Comparison of ENCODE assay signal across 25 cellular contexts in genomic region chr12:33771889-33772288, GRCh38.
DNase-seq lines count a peak whose midpoint lies in the region; ATAC-seq and TF ChIP-seq lines count a peak whose summit lies in the region.
"Had no signal": no experiment of that assay in that cellular context is flagged by ENCODE, and none has a peak within 500 bp of the region (broad histone marks: within the 10 kb centered on the region; RNA-seq: fewer than 3 reads in every experiment).

No MANE protein-coding gene starts in this region.

- dilution Hi-C loops in mammary epithelial cell (cut with HindIII; ENCODE audit: low sequenced_read_pairs) = no loop called here

- no peaks in the 10 kb centered on the region for H4K20me1 ChIP-seq in mammary epithelial cell (ENCODE audit: insufficient read depth, low read length)
- H4K20me1 ChIP-seq: BLaER1 treated with 17β-estradiol and CSF1 and Interleukin-3, amounts not matched to agents 10 nM and 100 nM had no signal

- BruUV-seq in mammary epithelial cell (replicated peaks; lab: Mats Ljungman, UMichigan) (no TSS peak), MCF 10A (replicated peaks; lab: Mats Ljungman, UMichigan) (no TSS peak)

- no peaks in the 10 kb centered on the region for H3K9me3 ChIP-seq in mammary epithelial cell (replicated peaks; ENCODE audit: insufficient read depth, low read length)
- H3K9me3 ChIP-seq: A549; BE2C; BLaER1 treated with 17β-estradiol and CSF1 and Interleukin-3, amounts not matched to agents 10 nM and 100 nM; HAP-1 had no signal

- no peak overlapping the region for H3K27ac Mint-ChIP-seq in MCF 10A (ENCODE audit: low read depth, unreplicated experiment)
- no peak overlapping the region for H3K27ac Mint-ChIP-seq in activated CD4-positive, alpha-beta T cell treated with anti-CD3 and anti-CD28 coated beads for 36 hours
- H3K27ac Mint-ChIP-seq: CD14-positive monocyte; CD4-positive, alpha-beta T cell; CD8-positive, alpha-beta memory T cell; GM23338; HFFc6 had no signal

- CTCF ChIA-PET in mammary epithelial cell (lab: Charles Lee; ENCODE audit: low non-redundant PET) (no interaction called here), MCF 10A (lab: Yijun Ruan, JAX) (no interaction called here)
- CTCF ChIA-PET in activated CD4-positive, alpha-beta T cell treated with anti-CD3 and anti-CD28 coated beads for 36 hours (lab: Charles Lee) = no interaction called here

- intact Hi-C loops in mammary epithelial cell (cut with micrococcal nuclease) = no loop called here
- intact Hi-C loops in MCF 10A (cut with micrococcal nuclease) = no loop called here
- intact Hi-C loops in activated CD4-positive, alpha-beta T cell treated with anti-CD3 and anti-CD28 coated beads for 36 hours (cut with DNase I, micrococcal nuclease) = no loop called here

- no peaks in the 10 kb centered on the region for H3K27me3 ChIP-seq in mammary epithelial cell (ENCODE audit: insufficient read depth, low read length)
- H3K27me3 ChIP-seq: BE2C; BLaER1 treated with 17β-estradiol and CSF1 and Interleukin-3, amounts not matched to agents 10 nM and 100 nM had no signal

- H3K4me1 ChIP-seq in mammary epithelial cell (ENCODE audit: insufficient read depth, low read length) = no peaks in the 10 kb centered on the region
- H3K4me1 ChIP-seq: A549; BE2C; BLaER1 treated with 17β-estradiol and CSF1 and Interleukin-3, amounts not matched to agents 10 nM and 100 nM; HAP-1 had no signal

- H3K79me2 ChIP-seq in mammary epithelial cell (ENCODE audit: insufficient read depth, low read length) = no peaks in the 10 kb centered on the region

- no peaks in the 10 kb centered on the region for H3K27me3 Mint-ChIP-seq in MCF 10A (ENCODE audit: insufficient read depth, unreplicated experiment)
- no peaks in the 10 kb centered on the region for H3K27me3 Mint-ChIP-seq in activated CD4-positive, alpha-beta T cell treated with anti-CD3 and anti-CD28 coated beads for 36 hours
- H3K27me3 Mint-ChIP-seq: CD4-positive, alpha-beta T cell had no signal

- H3K36me3 Mint-ChIP-seq in MCF 10A (ENCODE audit: insufficient read depth, unreplicated experiment) = no peaks in the 10 kb centered on the region
- H3K36me3 Mint-ChIP-seq in activated CD4-positive, alpha-beta T cell treated with anti-CD3 and anti-CD28 coated beads for 36 hours (ENCODE audit: low read depth) = no peaks in the 10 kb centered on the region
- H3K36me3 Mint-ChIP-seq: CD14-positive monocyte; CD8-positive, alpha-beta memory T cell had no signal

- H3K36me3 ChIP-seq in mammary epithelial cell (ENCODE audit: insufficient read depth, low read length) = no peaks in the 10 kb centered on the region
- H3K36me3 ChIP-seq: BE2C; BLaER1 treated with 17β-estradiol and CSF1 and Interleukin-3, amounts not matched to agents 10 nM and 100 nM; HAP-1 had no signal

- no peak overlapping the region for H3K9ac ChIP-seq in mammary epithelial cell (ENCODE audit: insufficient read depth, low read length)
- H3K9ac ChIP-seq: BLaER1 treated with 17β-estradiol and CSF1 and Interleukin-3, amounts not matched to agents 10 nM and 100 nM had no signal

- TF ChIP-seq CTCF in mammary epithelial cell (conservative IDR thresholded peaks at IDR 0.05 in 1 of 2, IDR thresholded peaks at IDR 0.05 in 1 of 2; ENCODE audit: extremely low read depth in 1 of 2, insufficient read depth in 1 of 2, low read depth in 1 of 2, low read length in 2 of 2) = no peak
- TF ChIP-seq CTCF in MCF 10A (IDR thresholded peaks at IDR 0.05; ENCODE audit: unreplicated experiment) = no peak
- no peak for TF ChIP-seq CTCF in retinal pigment epithelial cell (conservative IDR thresholded peaks at IDR 0.05; ENCODE audit: low read depth, low read length)

- H3K4me3 ChIP-seq in mammary epithelial cell (replicated peaks in 1 of 3; ENCODE audit: insufficient read depth in 1 of 3, low read depth in 2 of 3, low read length in 3 of 3) (no peak overlapping the region), retinal pigment epithelial cell (ENCODE audit: low read length) (no peak overlapping the region)
- H3K4me3 ChIP-seq: A549; BLaER1 treated with 17β-estradiol and CSF1 and Interleukin-3, amounts not matched to agents 10 nM and 100 nM; GM12878; GM23338; HAP-1 had no signal

- in situ Hi-C loops in mammary epithelial cell (cut with MboI; ENCODE audit: low sequenced_read_pairs in 2 of 2) = no loop called here

- H3K27ac ChIP-seq in mammary epithelial cell (ENCODE audit: insufficient read depth, low read depth, low read length) = no peak overlapping the region
- H3K27ac ChIP-seq: A549; BLaER1 treated with 17β-estradiol and CSF1 and Interleukin-3, amounts not matched to agents 10 nM and 100 nM had no signal

- WGBS in mammary epithelial cell (ENCODE audit: low coverage, missing lambda C conversion rate) = 71% methylated on average over 1 of the region's 1 CpG

- POLR2A ChIA-PET in MCF 10A (lab: Yijun Ruan, JAX) = no interaction called here
- POLR2A ChIA-PET in activated CD4-positive, alpha-beta T cell treated with anti-CD3 and anti-CD28 coated beads for 36 hours (lab: Charles Lee) = no interaction called here

- H3K4me2 ChIP-seq in mammary epithelial cell (ENCODE audit: insufficient read depth, low read depth, low read length) = no peak overlapping the region
- H3K4me2 ChIP-seq: A549; BLaER1 treated with 17β-estradiol and CSF1 and Interleukin-3, amounts not matched to agents 10 nM and 100 nM; GM23338 had no signal

- ATAC-seq in activated CD4-positive, alpha-beta T cell treated with anti-CD3 and anti-CD28 coated beads for 36 hours = no peak
- ATAC-seq: A549, GM12878, GM23338 had no signal

- no peak overlapping the region for H3K4me3 Mint-ChIP-seq in MCF 10A (ENCODE audit: unreplicated experiment)
- no peak overlapping the region for H3K4me3 Mint-ChIP-seq in activated CD4-positive, alpha-beta T cell treated with anti-CD3 and anti-CD28 coated beads for 36 hours
- H3K4me3 Mint-ChIP-seq: CD14-positive monocyte; CD4-positive, alpha-beta T cell; CD8-positive, alpha-beta memory T cell; GM23338; HFFc6 had no signal

- H3K9me3 Mint-ChIP-seq in MCF 10A (ENCODE audit: unreplicated experiment) = peaks cover 38% of the 10 kb centered on the region
- peaks cover 11% of the 10 kb centered on the region for H3K9me3 Mint-ChIP-seq in activated CD4-positive, alpha-beta T cell treated with anti-CD3 and anti-CD28 coated beads for 36 hours (ENCODE audit: low read depth)

- H2AFZ ChIP-seq in mammary epithelial cell (ENCODE audit: low read depth, low read length) = no peak overlapping the region
- H2AFZ ChIP-seq: GM23338 had no signal

- DNase-seq in mammary epithelial cell (peak; percentile 7), MCF 10A (ENCODE audit: unreplicated experiment) (no peak), HT1080 (ENCODE audit: low read depth) (peak; percentile 54), RPMI7951 (ENCODE audit: low read depth) (peak; percentile 3), retinal pigment epithelial cell (ENCODE audit: low read depth) (peak; percentile 42), H4 (ENCODE audit: low spot score) (no peak), NCI-H1694 treated with DMSO at 0.1 percent for 48 hours (lab: John Stamatoyannopoulos, UW) (no peak)
- DNase-seq in activated CD4-positive, alpha-beta T cell treated with anti-CD3 and anti-CD28 coated beads for 36 hours = no peak
- DNase-seq: 8988T; ACHN; AML-193; BE2C; CD4-positive, alpha-beta T cell; CD8-positive, alpha-beta memory T cell; DMS 273 treated with DMSO at 0.1 percent for 48 hours; DMS79; EL; GDM1; HFFc6 had no signal

- H3K4me1 Mint-ChIP-seq in MCF 10A (ENCODE audit: insufficient read depth, unreplicated experiment) = no peaks in the 10 kb centered on the region
- no peaks in the 10 kb centered on the region for H3K4me1 Mint-ChIP-seq in activated CD4-positive, alpha-beta T cell treated with anti-CD3 and anti-CD28 coated beads for 36 hours
- H3K4me1 Mint-ChIP-seq: CD14-positive monocyte; CD8-positive, alpha-beta memory T cell; GM23338 had no signal

Comparison
In these comparisons a context has a peak if more than half of its experiments do, and no peak if none do; other contexts are left out.
1. DNase-seq: peak in mammary epithelial cell (single experiment), HT1080 (single experiment), RPMI7951 (single experiment) and retinal pigment epithelial cell (single experiment); none in MCF 10A (single experiment), H4 (single experiment), activated CD4-positive, alpha-beta T cell treated with anti-CD3 and anti-CD28 coated beads for 36 hours (single experiment) and NCI-H1694 treated with DMSO at 0.1 percent for 48 hours (single experiment).